ENCODE assay signal across 9 cellular contexts in genomic region chr4:152462047-152462446, GRCh38.
DNase-seq lines count a peak whose midpoint lies in the region; ATAC-seq, FAIRE-seq and TF ChIP-seq lines count a peak whose summit lies in the region.
"Had no signal": no experiment of that assay in that cellular context is flagged by ENCODE, and none has a peak within 500 bp of the region (broad histone marks: within the 10 kb centered on the region; RNA-seq: fewer than 3 reads in every experiment).

No MANE protein-coding gene starts in this region.

- H3K9me1 ChIP-seq in K562 (ENCODE audit: control insufficient read depth, insufficient read depth, low read length), result no peaks in the 10 kb centered on the region

- no peak for TF ChIP-seq CTCF in K562 (IDR thresholded peaks at IDR 0.05 in 2 of 3, conservative IDR thresholded peaks at IDR 0.05 in 1 of 3; ENCODE audit: insufficient read depth in 2 of 3, low read depth in 1 of 3, low read length in 3 of 3)

- H3K27ac ChIP-seq in K562 (ENCODE audit: extremely low read depth, low read depth, low read length), result no peak overlapping the region

- in situ Hi-C loops in K562 (cut with MboI), result no loop called here

- intact Hi-C loops in K562 (cut with micrococcal nuclease), result loop anchor here (5.0 to 10.0 kb wide), 2 partner anchors 35 to 663 kb away; no protein-coding TSS in a partner anchor

- H4K20me1 ChIP-seq in K562 (replicated peaks; ENCODE audit: control insufficient read depth, insufficient read depth, low read length), result no peaks in the 10 kb centered on the region

- WGBS in K562 (ENCODE audit: insufficient coverage, low coverage, missing lambda C conversion rate), result 68% methylated on average over 2 of the region's 2 CpGs

- POLR2A ChIA-PET in K562 (lab: Yijun Ruan, JAX), result no interaction called here

- H3K27me3 ChIP-seq in K562 (ENCODE audit: control insufficient read depth in 2 of 2, insufficient read depth in 2 of 2, low read length in 2 of 2), result no peaks in the 10 kb centered on the region

- H3K79me2 ChIP-seq in K562 (ENCODE audit: control insufficient read depth, insufficient read depth, low read length), result peaks cover 18% of the 10 kb centered on the region; the same call in 2 of the 3 replicates

- DNase-seq in K562 (ENCODE audit: extremely low read depth in 1 of 4, low spot score in 3 of 4) (no peak), dedifferentiated amniotic fluid mesenchymal stem cell (ENCODE audit: extremely low spot score) (no peak), NAMALWA (ENCODE audit: low spot score) (no peak), NCI-H1694 treated with DMSO at 0.1 percent for 48 hours (lab: John Stamatoyannopoulos, UW) (no peak)
- no peak for DNase-seq in activated CD4-positive, alpha-beta T cell treated with anti-CD3 and anti-CD28 coated beads for 4 hours
- DNase-seq: DMS153 had no signal

- no peak overlapping the region for H3K4me3 ChIP-seq in K562

- H3K4me2 ChIP-seq in K562 (ENCODE audit: insufficient read depth, low read length), result no peak overlapping the region

- TF ChIP-seq RAD21 in K562 (CRISPR knock-in tag; conservative IDR thresholded peaks at IDR 0.05 in 1 of 2, IDR thresholded peaks at IDR 0.05 in 1 of 2), result no peak

- TF ChIP-seq EP300 in K562 (IDR thresholded peaks at IDR 0.05; ENCODE audit: low read length), result no peak

- no peak for TF ChIP-seq POLR2A in K562 (conservative IDR thresholded peaks at IDR 0.05)

- H3K9me3 ChIP-seq in K562 (replicated peaks; ENCODE audit: control insufficient read depth, insufficient read depth, low read depth, low read length), result no peaks in the 10 kb centered on the region

- no TSS peak for BruUV-seq in K562 (replicated peaks; lab: Mats Ljungman, UMichigan)

- no peaks in the 10 kb centered on the region for H3K36me3 ChIP-seq in K562 (ENCODE audit: control insufficient read depth, insufficient read depth, low read length)

- no peak for FAIRE-seq in K562 (lab: Jason Lieb, UNC)

- no peaks in the 10 kb centered on the region; a peak in 3 of 5 replicates for H3K4me1 ChIP-seq in K562 (replicated peaks in 1 of 2; ENCODE audit: control insufficient read depth in 2 of 2, insufficient read depth in 2 of 2, low read length in 2 of 2)

- CTCF ChIA-PET in K562 (lab: Yijun Ruan, JAX; ENCODE audit: low intra/inter-chr PET ratio), result no interaction called here

- H2AFZ ChIP-seq in K562 (ENCODE audit: low read depth, low read length), result no peak overlapping the region

- no peak overlapping the region for H3K9ac ChIP-seq in K562 (ENCODE audit: insufficient read depth in 1 of 2, low read depth in 2 of 2, low read length in 2 of 2)

- ATAC-seq in GM18498 (IDR thresholded peaks at IDR 0.05; ENCODE audit: unreplicated experiment) (peak; percentile 66), GM21423 (IDR thresholded peaks at IDR 0.05; ENCODE audit: unreplicated experiment) (peak; percentile 73), HG03354 (IDR thresholded peaks at IDR 0.05; ENCODE audit: poor library complexity, severe bottlenecking, unreplicated experiment) (peak; percentile 79), K562 (no peak)

TF ChIP-seq in K562, 482 proteins besides CTCF, POLR2A, EP300 and RAD21:
- TF ChIP-seq NBN (IDR thresholded peaks at IDR 0.05; ENCODE audit: low read depth), result no peak
- TF ChIP-seq FOSL1 (tag; conservative IDR thresholded peaks at IDR 0.05), result no peak
- TF ChIP-seq SMARCC2 (IDR thresholded peaks at IDR 0.05; ENCODE audit: low read depth), result no peak
- TF ChIP-seq NR4A1 (CRISPR knock-in tag; IDR thresholded peaks at IDR 0.05), result no peak
- TF ChIP-seq NR4A1 (tag; IDR thresholded peaks at IDR 0.05), result no peak
- no peak for TF ChIP-seq MBD2 (IDR thresholded peaks at IDR 0.05; ENCODE audit: borderline replicate concordance, low read depth)
- TF ChIP-seq SAFB2 (IDR thresholded peaks at IDR 0.05; ENCODE audit: borderline replicate concordance, low read depth, low read length, severe bottlenecking), result no peak
- TF ChIP-seq CTBP1 (IDR thresholded peaks at IDR 0.05; ENCODE audit: borderline replicate concordance), result peak; percentile 31; the same call in 1 of the 2 replicates
- TF ChIP-seq NFXL1 (CRISPR knock-in tag; IDR thresholded peaks at IDR 0.05), result no peak
- TF ChIP-seq FOXA3 (CRISPR knock-in tag; conservative IDR thresholded peaks at IDR 0.05 in 1 of 2, IDR thresholded peaks at IDR 0.05 in 1 of 2), result 0 out of 4 replicates have a peak, but pooled peaks of 1 of the 2 experiments have one; percentile 22
- no peak for TF ChIP-seq MNT (conservative IDR thresholded peaks at IDR 0.05)
- no peak for TF ChIP-seq RFX1 (IDR thresholded peaks at IDR 0.05)
